13 cellular contexts compared by ENCODE assay signal in the genomic region with DNA sequence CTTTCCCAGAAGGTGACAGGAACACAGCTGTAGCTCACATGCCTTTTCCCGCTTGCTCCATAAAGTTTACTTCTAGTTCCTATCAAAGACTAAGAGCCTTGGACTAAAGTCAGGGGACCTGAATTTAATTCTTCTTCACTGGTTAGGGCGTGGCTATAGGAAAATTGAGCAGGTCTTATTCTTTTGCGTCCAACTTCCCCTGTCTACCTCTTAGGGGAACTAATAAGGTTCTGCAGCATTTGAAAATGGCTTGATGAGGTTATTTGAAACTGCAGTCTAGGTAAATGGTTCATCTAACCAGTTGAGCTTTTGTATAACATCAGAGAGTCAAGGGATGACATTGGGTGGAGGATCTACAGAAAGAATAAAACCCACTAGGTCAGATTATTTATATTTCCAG. TPM values are rescaled to one million over a fixed set of nuclear protein-coding genes. Genes with fewer than 3 reads are reported as not detected.
DNase-seq lines count a peak whose midpoint lies in the region; ATAC-seq and TF ChIP-seq lines count a peak whose summit lies in the region.
"Had no signal": no experiment of that assay in that cellular context is flagged by ENCODE, and none has a peak within 500 bp of the region (broad histone marks: within the 10 kb centered on the region; RNA-seq: fewer than 3 reads in every experiment).

No MANE protein-coding gene starts in this region.

- DNase-seq in Calu3: no peak
- DNase-seq in PC-3: no peak
- DNase-seq in fibroblast of the aortic adventitia (ENCODE audit: low read depth): no peak
- DNase-seq in SHP77 treated with DMSO at 0.1 percent for 48 hours (lab: John Stamatoyannopoulos, UW): no peak
- no peak for DNase-seq in putamen (ENCODE audit: low spot score)
- DNase-seq: activated CD4-positive, alpha-beta T cell treated with anti-CD3 and anti-CD28 coated beads for 36 hours; activated naive CD4-positive, alpha-beta T cell treated with anti-CD3 and anti-CD28 coated beads, Interleukin-2, amount 10 ng/mL, durations not matched to agents 7 days and 5 days; DMS79; GOT3; NCI-H1694 had no signal

- BruUV-seq in Calu3 (replicated peaks; lab: Mats Ljungman, UMichigan): no TSS peak
- BruUV-seq in PC-3 (replicated peaks; lab: Mats Ljungman, UMichigan): no TSS peak

- H3K27ac Mint-ChIP-seq in Calu3 (ENCODE audit: unreplicated experiment): no peak overlapping the region
- H3K27ac Mint-ChIP-seq: activated CD4-positive, alpha-beta T cell treated with anti-CD3 and anti-CD28 coated beads for 36 hours; activated naive CD4-positive, alpha-beta T cell treated with anti-CD3 and anti-CD28 coated beads, Interleukin-2, amount 10 ng/mL, durations not matched to agents 7 days and 5 days had no signal

- H3K36me3 ChIP-seq in PC-3 (ENCODE audit: low read depth, low read length): no peaks in the 10 kb centered on the region
- no peaks in the 10 kb centered on the region for H3K36me3 ChIP-seq in skeletal muscle tissue (ENCODE audit: control insufficient read depth in 3 of 3, insufficient read depth in 3 of 3, low read length in 3 of 3)

- H3K9ac ChIP-seq in PC-3 (ENCODE audit: low read length) (no peak overlapping the region), skeletal muscle tissue (ENCODE audit: low read depth in 1 of 3, low read length in 3 of 3) (peak overlapping the region in 2 of 3 donors; percentile 59 to 93)

- peak overlapping the region; percentile 78 for H3K4me2 ChIP-seq in PC-3 (ENCODE audit: low read length)

- no peaks in the 10 kb centered on the region for H3K9me3 Mint-ChIP-seq in Calu3 (ENCODE audit: low read depth, unreplicated experiment)
- H3K9me3 Mint-ChIP-seq: activated naive CD4-positive, alpha-beta T cell treated with anti-CD3 and anti-CD28 coated beads, Interleukin-2, amount 10 ng/mL, durations not matched to agents 7 days and 5 days had no signal

- H3K27ac ChIP-seq in PC-3 (ENCODE audit: low read length) (no peak overlapping the region), skeletal muscle tissue (ENCODE audit: low read depth, low read length) (peak overlapping the region; percentile 88)

- no peak for TF ChIP-seq CTCF in Calu3 (IDR thresholded peaks at IDR 0.05; ENCODE audit: unreplicated experiment)
- no peak for TF ChIP-seq CTCF in PC-3 (conservative IDR thresholded peaks at IDR 0.05; ENCODE audit: low read depth, low read length)
- TF ChIP-seq CTCF in fibroblast of the aortic adventitia (IDR thresholded peaks at IDR 0.05; ENCODE audit: insufficient read depth, low read length): no peak

- H2AFZ ChIP-seq in PC-3 (ENCODE audit: low read length): no peak overlapping the region

- H3K4me3 ChIP-seq in PC-3 (ENCODE audit: low read length) (peak overlapping the region; percentile 95; the same call in 1 of the 2 replicates), fibroblast of the aortic adventitia (ENCODE audit: low read depth, low read length) (peak overlapping the region; percentile 79), skeletal muscle tissue (ENCODE audit: low read length in 3 of 3) (peak overlapping the region; percentile 90 to 95 (median 94))

- no peaks in the 10 kb centered on the region for H4K20me1 ChIP-seq in PC-3 (ENCODE audit: low read length)

- no peak for ATAC-seq in PC-3
- ATAC-seq in HG02610 (IDR thresholded peaks at IDR 0.05; ENCODE audit: unreplicated experiment): no peak
- ATAC-seq in HG02623 (IDR thresholded peaks at IDR 0.05; ENCODE audit: unreplicated experiment): no peak
- ATAC-seq: activated CD4-positive, alpha-beta T cell treated with anti-CD3 and anti-CD28 coated beads for 36 hours had no signal

- POLR2A ChIA-PET in PC-3 (lab: Charles Lee; ENCODE audit: unreplicated experiment): no interaction called here

- peak overlapping the region; percentile 74 for H3K4me3 Mint-ChIP-seq in Calu3 (ENCODE audit: low read depth, unreplicated experiment)

- H3K9me3 ChIP-seq in PC-3 (ENCODE audit: low read length) (no peaks in the 10 kb centered on the region), skeletal muscle tissue (ENCODE audit: control insufficient read depth in 3 of 3, low read length in 3 of 3) (no peaks in the 10 kb centered on the region)

- H3K4me1 ChIP-seq in PC-3 (ENCODE audit: insufficient read depth, low read length): peaks cover 39% of the 10 kb centered on the region
- H3K4me1 ChIP-seq in skeletal muscle tissue (ENCODE audit: control insufficient read depth in 3 of 3, insufficient read depth in 3 of 3, low read length in 3 of 3): peaks cover 28 to 44% (median 38%) of the 10 kb centered on the region in 3 donors

- CTCF ChIA-PET in Calu3 (lab: Charles Lee) (no interaction called here), PC-3 (lab: Charles Lee) (no interaction called here)

- no peaks in the 10 kb centered on the region for H3F3A ChIP-seq in PC-3 (ENCODE audit: low read length, unreplicated experiment)

- H3K27me3 Mint-ChIP-seq in Calu3 (ENCODE audit: unreplicated experiment): no peaks in the 10 kb centered on the region

- H3K4me1 Mint-ChIP-seq in Calu3 (ENCODE audit: low read depth, unreplicated experiment): peaks cover 32% of the 10 kb centered on the region

- H3K27me3 ChIP-seq in PC-3 (ENCODE audit: low read length): no peaks in the 10 kb centered on the region
- H3K27me3 ChIP-seq in skeletal muscle tissue (ENCODE audit: control insufficient read depth in 3 of 3, insufficient read depth in 3 of 3, low read length in 3 of 3): no peaks in the 10 kb centered on the region

- H3K79me2 ChIP-seq in PC-3 (ENCODE audit: low read length): peaks cover 70% of the 10 kb centered on the region

- no peaks in the 10 kb centered on the region for H3K9me2 ChIP-seq in PC-3 (replicated peaks; ENCODE audit: low read length)

- intact Hi-C loops in Calu3 (cut with micrococcal nuclease; ENCODE audit: unreplicated experiment): loop anchor here (5.0 kb wide), 1 partner anchor 58 kb away; no protein-coding TSS in a partner anchor
- intact Hi-C loops in PC-3 (cut with micrococcal nuclease): loop anchor here (5.0 kb wide), 1 partner anchor 98 kb away; no protein-coding TSS in a partner anchor

- peaks cover 19% of the 10 kb centered on the region for H3K36me3 Mint-ChIP-seq in Calu3 (ENCODE audit: insufficient read depth, unreplicated experiment)

RNA-seq across cellular contexts. Expression of gene ARHGAP10, which starts 2.6 kb away (rescaled TPM):
- total RNA-seq in Calu3 (2022) (5.4 and 6.1 TPM in 2 replicates), PC-3 (2014; rRNA removed) (9.0 and 12.0 TPM in 2 replicates), fibroblast of the aortic adventitia (ENCODE audit: low replicate concordance) (32.1 and 45.0 TPM in 2 replicates), skeletal muscle tissue (88.7 TPM)

RNA-seq across cellular contexts. Expression of gene PRMT9, which starts 50.5 kb away (rescaled TPM):
- total RNA-seq in Calu3 (2022): 4.8 and 7.3 TPM in 2 replicates
- total RNA-seq in PC-3 (2014; rRNA removed): 4.6 and 6.5 TPM in 2 replicates
- 10.4 and 16.6 TPM in 2 replicates for total RNA-seq in fibroblast of the aortic adventitia (ENCODE audit: low replicate concordance)
- total RNA-seq in skeletal muscle tissue: 12.0 TPM
